ENCODE assay signal across 14 cellular contexts in the genomic region with DNA sequence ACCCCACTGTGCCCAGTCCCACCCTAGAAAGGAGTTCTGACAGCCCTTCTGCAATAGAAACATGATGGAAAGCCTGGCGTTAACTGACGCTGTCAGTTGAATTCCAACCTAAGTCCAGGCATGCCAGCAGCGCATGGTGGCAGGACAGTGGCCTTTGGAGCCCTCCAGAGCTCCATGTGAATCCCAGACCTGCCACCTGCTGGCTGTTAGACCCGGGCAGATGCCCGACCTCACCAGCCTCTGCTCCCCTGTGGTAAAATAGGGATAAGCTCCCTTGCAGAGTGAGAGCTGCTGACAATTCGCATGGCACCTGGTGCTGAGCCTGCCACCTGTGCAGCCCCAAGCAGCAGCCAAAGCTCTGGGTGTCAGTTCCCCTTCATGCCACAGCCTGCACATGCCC.
DNase-seq lines count a peak whose midpoint lies in the region; ATAC-seq, FAIRE-seq and TF ChIP-seq lines count a peak whose summit lies in the region.
"Had no signal": no experiment of that assay in that cellular context is flagged by ENCODE, and none has a peak within 500 bp of the region (broad histone marks: within the 10 kb centered on the region; RNA-seq: fewer than 3 reads in every experiment).

No MANE protein-coding gene starts in this region.

- FAIRE-seq in H54 (lab: Jason Lieb, UNC): no peak
- FAIRE-seq: urothelium cell line had no signal

- peak; percentile 9 for TF ChIP-seq CTCF in fibroblast of the aortic adventitia (IDR thresholded peaks at IDR 0.05; ENCODE audit: insufficient read depth, low read length)
- peak; percentile 61 for TF ChIP-seq CTCF in psoas muscle (IDR thresholded peaks at IDR 0.05)

- no peak for TF ChIP-seq POLR2A in H54 (IDR thresholded peaks at IDR 0.05; ENCODE audit: low read depth, low read length)

- DNase-seq in NCI-H1105 (lab: John Stamatoyannopoulos, UW) (peak; percentile 4), NCI-H1105 treated with DMSO at 0.1 percent for 48 hours (lab: John Stamatoyannopoulos, UW) (no peak), NCI-H2196 treated with DMSO at 0.1 percent for 48 hours (lab: John Stamatoyannopoulos, UW; ENCODE audit: unreplicated experiment) (peak; percentile 12), fibroblast of the aortic adventitia (ENCODE audit: low read depth) (no peak), psoas muscle (peak in 1 of 2 donors; percentile 65), H54 (ENCODE audit: insufficient read length, low spot score) (no peak), C1 segment of cervical spinal cord (lab: John Stamatoyannopoulos, UW) (no peak)
- DNase-seq: activated CD4-positive, alpha-beta T cell treated with anti-CD3 and anti-CD28 coated beads for 36 hours; activated effector memory CD4-positive, alpha-beta T cell treated with Interleukin-2 at 50 U/mL for 16 hours; lower lobe of right lung; NCI-H1048; SHP77 treated with DMSO at 0.1 percent for 48 hours had no signal

- WGBS in psoas muscle, 3 donors: 23 to 34% (median 23%) methylated on average over 6 of the region's 6 CpGs

- intact Hi-C loops in psoas muscle (cut with DNase I): loop anchor here (1.0 to 10.0 kb wide), 3 partner anchors 236 to 374 kb away; no protein-coding TSS in a partner anchor

- H3K36me3 ChIP-seq in psoas muscle (ENCODE audit: insufficient read depth in 1 of 2, low read depth in 1 of 2): no peaks in the 10 kb centered on the region
- H3K36me3 ChIP-seq: lower lobe of right lung had no signal

- no peaks in the 10 kb centered on the region for H3K27me3 ChIP-seq in psoas muscle (ENCODE audit: insufficient read depth in 3 of 3, low read length in 2 of 3)

- no peaks in the 10 kb centered on the region for H3K4me1 ChIP-seq in psoas muscle
- H3K4me1 ChIP-seq: lower lobe of right lung had no signal

- ATAC-seq in psoas muscle: peak; percentile 93 to 97 (median 95)
- no peak for ATAC-seq in GM21515 (IDR thresholded peaks at IDR 0.05; ENCODE audit: unreplicated experiment)
- ATAC-seq: activated CD4-positive, alpha-beta T cell treated with anti-CD3 and anti-CD28 coated beads for 36 hours had no signal

- H3K4me3 ChIP-seq in fibroblast of the aortic adventitia (ENCODE audit: low read depth, low read length): no peak overlapping the region
- H3K4me3 ChIP-seq in psoas muscle: no peak overlapping the region
- H3K4me3 ChIP-seq: lower lobe of right lung had no signal

- no peaks in the 10 kb centered on the region for H3K9me3 ChIP-seq in psoas muscle
- H3K9me3 ChIP-seq: lower lobe of right lung had no signal

- no peak overlapping the region for H3K27ac ChIP-seq in psoas muscle
- H3K27ac ChIP-seq: lower lobe of right lung had no signal

Comparison
In these comparisons a context has a peak if more than half of its experiments do, and no peak if none do; other contexts are left out.
1. DNase-seq: peak in NCI-H1105 (single experiment) and NCI-H2196 treated with DMSO at 0.1 percent for 48 hours (single experiment); none in NCI-H1105 treated with DMSO at 0.1 percent for 48 hours (single experiment), fibroblast of the aortic adventitia (single experiment), H54 (single experiment) and C1 segment of cervical spinal cord (0 of 14).